Comparison of ENCODE assay signal across 12 cellular contexts in the genomic region with DNA sequence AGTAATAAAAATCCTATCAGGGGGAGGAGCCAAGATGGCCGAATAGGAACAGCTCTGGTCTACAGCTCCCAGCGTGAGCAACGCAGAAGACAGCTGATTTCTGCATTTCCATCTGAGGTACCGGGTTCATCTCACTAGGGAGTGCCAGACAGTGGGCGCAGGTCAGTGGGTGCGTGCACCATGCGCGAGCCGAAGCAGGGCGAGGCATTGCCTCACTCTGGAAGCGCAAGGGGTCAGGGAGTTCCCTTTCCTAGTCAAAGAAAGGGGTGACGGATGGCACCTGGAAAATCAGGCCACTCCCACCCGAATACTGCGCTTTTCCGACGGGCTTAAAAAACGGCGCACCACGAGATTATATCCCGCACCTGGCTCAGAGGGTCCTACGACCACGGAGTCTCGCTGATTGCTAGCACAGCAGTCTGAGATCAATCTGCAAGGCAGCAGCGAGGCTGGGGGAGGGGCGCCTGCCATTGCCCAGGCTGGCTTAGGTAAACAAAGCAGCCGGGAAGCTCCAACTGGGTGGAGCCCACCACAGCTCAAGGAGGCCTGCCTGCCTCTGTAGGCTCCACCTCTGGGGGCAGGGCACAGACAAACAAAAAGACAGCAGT. TPM values are rescaled to one million over a fixed set of nuclear protein-coding genes. Genes with fewer than 3 reads are reported as not detected.
"Had no signal": no experiment of that assay in that cellular context is flagged by ENCODE, and none has a peak within 500 bp of the region (broad histone marks: within the 10 kb centered on the region; RNA-seq: fewer than 3 reads in every experiment).

No MANE protein-coding gene starts in this region.

RNA-seq across cellular contexts. Expression of a gene that starts 33.8 kb away (rescaled TPM):
- total RNA-seq: neural crest cell, occipital lobe had no signal

RNA-seq across cellular contexts. Expression of a gene that starts 57.6 kb away (rescaled TPM):
- total RNA-seq: natural killer cell treated with Interleukin-12 subunit alpha and Interleukin-12 subunit beta and Interleukin-15 and Interleukin-18, amount 100 ng/mL, for 72 hours; neural crest cell; osteoblast; psoas muscle; right cardiac atrium; sigmoid colon; skeletal muscle tissue; subcutaneous adipose tissue; thoracic aorta; thyroid gland; tibial nerve had no signal
- polyA plus RNA-seq: right cardiac atrium had no signal
